ENCODE assay signal across 1 cellular context in genomic region chr20:23629017-23629541, GRCh38.
TF ChIP-seq lines count a peak whose summit lies in the region.

No MANE protein-coding gene starts in this region.

TF ChIP-seq in HepG2, 621 proteins besides CTCF, POLR2A, EP300 and RAD21 (continued from another document and continues in another):
- no peak for TF ChIP-seq FUBP1 (CRISPR knock-in tag; IDR thresholded peaks at IDR 0.05; ENCODE audit: borderline replicate concordance)
- TF ChIP-seq FOXA1 (IDR thresholded peaks at IDR 0.05) = no peak
- peak; percentile 53; the same call in 1 of the 2 replicates for TF ChIP-seq FOXA1 (CRISPR knock-in tag; IDR thresholded peaks at IDR 0.05)
- TF ChIP-seq HMG20A (CRISPR knock-in tag; IDR thresholded peaks at IDR 0.05; ENCODE audit: borderline replicate concordance) = peak; percentile 91
- TF ChIP-seq ZSCAN5A (CRISPR knock-in tag; IDR thresholded peaks at IDR 0.05; ENCODE audit: borderline replicate concordance) = peak; percentile 95
- TF ChIP-seq ZBTB21 (CRISPR knock-in tag; IDR thresholded peaks at IDR 0.05) = no peak; the same call in 1 of the 2 replicates
- TF ChIP-seq PITX1 (CRISPR knock-in tag; IDR thresholded peaks at IDR 0.05) = peak; percentile 97
- no peak for TF ChIP-seq PRDM4 (CRISPR knock-in tag; IDR thresholded peaks at IDR 0.05; ENCODE audit: borderline replicate concordance)
- TF ChIP-seq HOXA3 (CRISPR knock-in tag; IDR thresholded peaks at IDR 0.05) = peak; percentile 91
- TF ChIP-seq ZNF296 (CRISPR knock-in tag; conservative IDR thresholded peaks at IDR 0.05) = 0 out of 2 replicates have a peak, but pooled peaks have one; percentile 83
- peak; percentile 71; the same call in 1 of the 2 replicates for TF ChIP-seq KDM1A (CRISPR knock-in tag; IDR thresholded peaks at IDR 0.05)
- TF ChIP-seq SOX13 (IDR thresholded peaks at IDR 0.05) = peak; percentile 97
- peak in 1 of 2 experiments; percentile 99; a peak in 2 of 4 replicates for TF ChIP-seq SOX13 (CRISPR knock-in tag; conservative IDR thresholded peaks at IDR 0.05 in 1 of 2, IDR thresholded peaks at IDR 0.05 in 1 of 2)
- TF ChIP-seq TCF7 (IDR thresholded peaks at IDR 0.05; ENCODE audit: low read depth) = peak; percentile 29; the same call in 1 of the 2 replicates
- peak; percentile 98 for TF ChIP-seq FOSL2 (CRISPR knock-in tag; IDR thresholded peaks at IDR 0.05)
- TF ChIP-seq ZNF382 (CRISPR knock-in tag; IDR thresholded peaks at IDR 0.05; ENCODE audit: borderline replicate concordance) = peak; percentile 98; the same call in 1 of the 2 replicates
- no peak for TF ChIP-seq ZNF484 (CRISPR knock-in tag; IDR thresholded peaks at IDR 0.05; ENCODE audit: borderline replicate concordance, low read depth)
- TF ChIP-seq NR1H2 (CRISPR knock-in tag; IDR thresholded peaks at IDR 0.05; ENCODE audit: borderline replicate concordance, low read depth) = no peak
- peak; percentile 86; the same call in 1 of the 2 replicates for TF ChIP-seq ZNF766 (CRISPR knock-in tag; IDR thresholded peaks at IDR 0.05; ENCODE audit: borderline replicate concordance)
- peak; percentile 42 for TF ChIP-seq TMF1 (CRISPR knock-in tag; IDR thresholded peaks at IDR 0.05; ENCODE audit: low read depth)
- TF ChIP-seq ATM (IDR thresholded peaks at IDR 0.05; ENCODE audit: borderline replicate concordance) = no peak
- peak; percentile 91 for TF ChIP-seq ZFP1 (CRISPR knock-in tag; IDR thresholded peaks at IDR 0.05)
- TF ChIP-seq ZNF883 (CRISPR knock-in tag; IDR thresholded peaks at IDR 0.05; ENCODE audit: not compliant biosample characterization) = peak; percentile 82
- TF ChIP-seq ARNT (IDR thresholded peaks at IDR 0.05) = no peak
- peak; percentile 57; the same call in 1 of the 2 replicates for TF ChIP-seq MIER2 (CRISPR knock-in tag; IDR thresholded peaks at IDR 0.05)
- peak; percentile 93 for TF ChIP-seq ZNF781 (CRISPR knock-in tag; IDR thresholded peaks at IDR 0.05; ENCODE audit: borderline replicate concordance, not compliant biosample characterization)
- TF ChIP-seq PRMT3 (CRISPR knock-in tag; IDR thresholded peaks at IDR 0.05; ENCODE audit: borderline replicate concordance, low read depth) = 0 out of 2 replicates have a peak, but pooled peaks have one; percentile 77
- peak; percentile 88; the same call in 1 of the 2 replicates for TF ChIP-seq ZNF83 (CRISPR knock-in tag; IDR thresholded peaks at IDR 0.05; ENCODE audit: borderline replicate concordance)
- no peak for TF ChIP-seq ZBTB44 (CRISPR knock-in tag; IDR thresholded peaks at IDR 0.05)
- no peak; the same call in 1 of the 2 replicates for TF ChIP-seq ZNF510 (CRISPR knock-in tag; IDR thresholded peaks at IDR 0.05; ENCODE audit: low read depth)
- no peak for TF ChIP-seq ZNF256 (CRISPR knock-in tag; conservative IDR thresholded peaks at IDR 0.05)
- TF ChIP-seq SSRP1 (CRISPR knock-in tag; IDR thresholded peaks at IDR 0.05) = peak; percentile 70; the same call in 1 of the 2 replicates
- no peak for TF ChIP-seq ZNF160 (CRISPR knock-in tag; IDR thresholded peaks at IDR 0.05)
- TF ChIP-seq ZNF800 (CRISPR knock-in tag; IDR thresholded peaks at IDR 0.05) = no peak
- 0 out of 2 replicates have a peak, but pooled peaks have one; percentile 13 for TF ChIP-seq TIGD3 (CRISPR knock-in tag; IDR thresholded peaks at IDR 0.05; ENCODE audit: borderline replicate concordance)
- TF ChIP-seq NCOA1 (CRISPR knock-in tag; IDR thresholded peaks at IDR 0.05) = no peak
- no peak for TF ChIP-seq ZNF253 (CRISPR knock-in tag; IDR thresholded peaks at IDR 0.05; ENCODE audit: borderline replicate concordance)
- TF ChIP-seq ZSCAN31 (CRISPR knock-in tag; IDR thresholded peaks at IDR 0.05; ENCODE audit: low read depth) = peak; percentile 88
- TF ChIP-seq MTA3 (CRISPR knock-in tag; IDR thresholded peaks at IDR 0.05) = no peak
- TF ChIP-seq TAF15 (IDR thresholded peaks at IDR 0.05; ENCODE audit: low read depth, low read length, poor library complexity, severe bottlenecking) = no peak
- TF ChIP-seq AFF4 (CRISPR knock-in tag; IDR thresholded peaks at IDR 0.05) = no peak
- TF ChIP-seq IKZF4 (CRISPR knock-in tag; IDR thresholded peaks at IDR 0.05; ENCODE audit: borderline replicate concordance, low read depth, not compliant biosample characterization) = peak; percentile 88
- TF ChIP-seq ZFY (CRISPR knock-in tag; IDR thresholded peaks at IDR 0.05) = peak; percentile 21; the same call in 1 of the 2 replicates
- no peak for TF ChIP-seq SNRNP70 (IDR thresholded peaks at IDR 0.05; ENCODE audit: low read depth, low read length)
- TF ChIP-seq SMC3 (IDR thresholded peaks at IDR 0.05; ENCODE audit: low read length) = no peak; the same call in none of the 2 replicates
- TF ChIP-seq TRIM24 (CRISPR knock-in tag; IDR thresholded peaks at IDR 0.05) = peak; percentile 80; the same call in 1 of the 2 replicates
- peak; percentile 75; the same call in 1 of the 2 replicates for TF ChIP-seq ETV5 (CRISPR knock-in tag; IDR thresholded peaks at IDR 0.05; ENCODE audit: borderline replicate concordance)
- TF ChIP-seq ZFP82 (CRISPR knock-in tag; IDR thresholded peaks at IDR 0.05; ENCODE audit: borderline replicate concordance) = no peak
- TF ChIP-seq ZNF331 (CRISPR knock-in tag; IDR thresholded peaks at IDR 0.05) = peak; percentile 90
- TF ChIP-seq SAP130 (CRISPR knock-in tag; IDR thresholded peaks at IDR 0.05; ENCODE audit: low read depth) = peak; percentile 92
- TF ChIP-seq DDIT3 (CRISPR knock-in tag; IDR thresholded peaks at IDR 0.05) = no peak
- no peak for TF ChIP-seq ZNF773 (CRISPR knock-in tag; IDR thresholded peaks at IDR 0.05; ENCODE audit: borderline replicate concordance)
- TF ChIP-seq IKZF5 (CRISPR knock-in tag; IDR thresholded peaks at IDR 0.05) = peak; percentile 96
- no peak for TF ChIP-seq ZNF75D (CRISPR knock-in tag; IDR thresholded peaks at IDR 0.05; ENCODE audit: borderline replicate concordance)
- TF ChIP-seq ZFYVE20 (CRISPR knock-in tag; IDR thresholded peaks at IDR 0.05; ENCODE audit: borderline replicate concordance, low read depth) = no peak
